16 cellular contexts compared by ENCODE assay signal in genomic region chr3:47849186-47850061, GRCh38. TPM values are rescaled to one million over a fixed set of nuclear protein-coding genes. Genes with fewer than 3 reads are reported as not detected.
DNase-seq lines count a peak whose midpoint lies in the region; ATAC-seq and TF ChIP-seq lines count a peak whose summit lies in the region.
"Had no signal": no experiment of that assay in that cellular context is flagged by ENCODE, and none has a peak within 500 bp of the region (broad histone marks: within the 10 kb centered on the region; RNA-seq: fewer than 3 reads in every experiment).

No MANE protein-coding gene starts in this region.

- H3K4me3 Mint-ChIP-seq in activated T-cell treated with anti-CD3 and anti-CD28 coated beads, Interleukin-2, amount 50 U/mL, for 24 hours: no peak overlapping the region
- H3K4me3 Mint-ChIP-seq in activated T-cell treated with anti-CD3 and anti-CD28 coated beads, Interleukin-2, amount 50 U/mL, for 72 hours: no peak overlapping the region
- no peak overlapping the region for H3K4me3 Mint-ChIP-seq in CD4-positive, alpha-beta T cell
- H3K4me3 Mint-ChIP-seq: CD8-positive, alpha-beta memory T cell; nephron had no signal

- H3K4me1 ChIP-seq in left lung: no peaks in the 10 kb centered on the region
- no peaks in the 10 kb centered on the region for H3K4me1 ChIP-seq in spleen
- H3K4me1 ChIP-seq: HAP-1, transverse colon had no signal

- no peak for DNase-seq in activated T-cell treated with anti-CD3 and anti-CD28 coated beads, Interleukin-2, amount 50 U/mL, for 24 hours
- DNase-seq in activated T-cell treated with anti-CD3 and anti-CD28 coated beads, Interleukin-2, amount 50 U/mL, for 72 hours: no peak
- DNase-seq in left lung (peak in 1 of 2 donors; percentile 77), spleen (peak; percentile 70), omental fat pad (ENCODE audit: low spot score) (no peak), NCI-H1436 (lab: John Stamatoyannopoulos, UW) (no peak)
- no peak for DNase-seq in CD4-positive, alpha-beta T cell
- DNase-seq: activated CD4-positive, CD25-positive, alpha-beta regulatory T cell treated with anti-CD3 and anti-CD28 coated beads, Interleukin-2, amount 50 U/mL, for 72 hours; activated naive CD4-positive, alpha-beta T cell treated with Interleukin-2 at 50 U/mL for 16 hours; CD8-positive, alpha-beta memory T cell; stimulated activated CD4-positive, alpha-beta T cell treated with anti-CD3 and anti-CD28 coated beads, Interleukin-4, amount 100 ng/mL, for 24 hours; T-helper 2 cell; transverse colon had no signal

- no peaks in the 10 kb centered on the region for H3K9me3 Mint-ChIP-seq in activated T-cell treated with anti-CD3 and anti-CD28 coated beads, Interleukin-2, amount 50 U/mL, for 24 hours
- no peaks in the 10 kb centered on the region for H3K9me3 Mint-ChIP-seq in activated T-cell treated with anti-CD3 and anti-CD28 coated beads, Interleukin-2, amount 50 U/mL, for 72 hours
- H3K9me3 Mint-ChIP-seq in CD4-positive, alpha-beta T cell: no peaks in the 10 kb centered on the region
- H3K9me3 Mint-ChIP-seq: CD8-positive, alpha-beta memory T cell; nephron had no signal

- intact Hi-C loops in left lung (cut with DNase I): loop anchor here in 1 of 2 donors (10.0 kb wide), 1 partner anchor 305 kb away; no protein-coding TSS in a partner anchor
- intact Hi-C loops in spleen (cut with DNase I; ENCODE audit: low total_unique reads): no loop called here
- intact Hi-C loops in CD4-positive, alpha-beta T cell (cut with DNase I, micrococcal nuclease): no loop called here

- 92 to 94% (median 93%) methylated on average over 20 to 42 of the region's 42 CpGs for WGBS in spleen, 5 donors

- no peak for TF ChIP-seq POLR2A in spleen (IDR thresholded peaks at IDR 0.05)

- no peaks in the 10 kb centered on the region for H3K9me3 ChIP-seq in left lung
- no peaks in the 10 kb centered on the region for H3K9me3 ChIP-seq in spleen
- no peaks in the 10 kb centered on the region for H3K9me3 ChIP-seq in CD4-positive, alpha-beta T cell (ENCODE audit: control insufficient read depth, low read length)
- H3K9me3 ChIP-seq: HAP-1, transverse colon had no signal

- H3K27ac ChIP-seq in VCaP (peak overlapping the region; percentile 27; the same call in 1 of the 2 replicates), left lung (no peak overlapping the region), spleen (no peak overlapping the region)
- H3K27ac ChIP-seq in CD4-positive, alpha-beta T cell (ENCODE audit: low read depth, low read length): no peak overlapping the region
- H3K27ac ChIP-seq: transverse colon had no signal

- H3K4me1 Mint-ChIP-seq in activated T-cell treated with anti-CD3 and anti-CD28 coated beads, Interleukin-2, amount 50 U/mL, for 24 hours (ENCODE audit: low read depth): no peaks in the 10 kb centered on the region
- H3K4me1 Mint-ChIP-seq in activated T-cell treated with anti-CD3 and anti-CD28 coated beads, Interleukin-2, amount 50 U/mL, for 72 hours (ENCODE audit: low read depth): no peaks in the 10 kb centered on the region
- H3K4me1 Mint-ChIP-seq in CD4-positive, alpha-beta T cell (ENCODE audit: low read depth): no peaks in the 10 kb centered on the region
- H3K4me1 Mint-ChIP-seq: CD8-positive, alpha-beta memory T cell; nephron had no signal

- no peak overlapping the region for H3K4me3 ChIP-seq in left lung
- H3K4me3 ChIP-seq in spleen: no peak overlapping the region
- H3K4me3 ChIP-seq: HAP-1, transverse colon had no signal

- no peaks in the 10 kb centered on the region for H3K27me3 Mint-ChIP-seq in activated T-cell treated with anti-CD3 and anti-CD28 coated beads, Interleukin-2, amount 50 U/mL, for 24 hours
- no peaks in the 10 kb centered on the region for H3K27me3 Mint-ChIP-seq in activated T-cell treated with anti-CD3 and anti-CD28 coated beads, Interleukin-2, amount 50 U/mL, for 72 hours (ENCODE audit: low read depth)
- H3K27me3 Mint-ChIP-seq in CD4-positive, alpha-beta T cell: no peaks in the 10 kb centered on the region
- H3K27me3 Mint-ChIP-seq: CD8-positive, alpha-beta memory T cell had no signal

- ATAC-seq in activated T-cell treated with anti-CD3 and anti-CD28 coated beads, Interleukin-2, amount 50 U/mL, for 72 hours (replicated peaks in 1 of 2): no peak
- peak; percentile 2 for ATAC-seq in left lung
- no peak for ATAC-seq in CD4-positive, alpha-beta T cell (ENCODE audit: poor library complexity)
- ATAC-seq in omental fat pad (ENCODE audit: low FRiP score): no peak

- H3K27me3 ChIP-seq in left lung (no peaks in the 10 kb centered on the region), spleen (replicated peaks in 1 of 7) (no peaks in the 10 kb centered on the region)
- H3K27me3 ChIP-seq in CD4-positive, alpha-beta T cell (ENCODE audit: control insufficient read depth, insufficient read depth, low read length): no peaks in the 10 kb centered on the region
- H3K27me3 ChIP-seq: transverse colon had no signal

- peaks cover 0 to 100% of the 10 kb centered on the region in 2 donors for H3K36me3 ChIP-seq in left lung
- H3K36me3 ChIP-seq in spleen: peaks cover 3 to 100% (median 96%) of the 10 kb centered on the region in 6 donors

- TF ChIP-seq CTCF in VCaP (conservative IDR thresholded peaks at IDR 0.05) (no peak), left lung (IDR thresholded peaks at IDR 0.05) (no peak), spleen (IDR thresholded peaks at IDR 0.05 in 8 of 11, conservative IDR thresholded peaks at IDR 0.05 in 3 of 11) (no peak), omental fat pad (IDR thresholded peaks at IDR 0.05) (no peak)
- no peak for TF ChIP-seq CTCF in CD4-positive, alpha-beta T cell (IDR thresholded peaks at IDR 0.05)

- CTCF ChIA-PET in CD4-positive, alpha-beta T cell (lab: Charles Lee): no interaction called here

- POLR2A ChIA-PET in CD4-positive, alpha-beta T cell (lab: Charles Lee): no interaction called here

- peak overlapping the region; percentile 75 for H3K27ac Mint-ChIP-seq in activated T-cell treated with anti-CD3 and anti-CD28 coated beads, Interleukin-2, amount 50 U/mL, for 24 hours
- H3K27ac Mint-ChIP-seq in activated T-cell treated with anti-CD3 and anti-CD28 coated beads, Interleukin-2, amount 50 U/mL, for 72 hours: no peak overlapping the region
- no peak overlapping the region for H3K27ac Mint-ChIP-seq in CD4-positive, alpha-beta T cell

- H3K36me3 Mint-ChIP-seq in activated T-cell treated with anti-CD3 and anti-CD28 coated beads, Interleukin-2, amount 50 U/mL, for 24 hours (ENCODE audit: low read depth): peaks cover 94% of the 10 kb centered on the region
- peaks cover 0 to 2% of the 10 kb centered on the region in 2 donors for H3K36me3 Mint-ChIP-seq in activated T-cell treated with anti-CD3 and anti-CD28 coated beads, Interleukin-2, amount 50 U/mL, for 72 hours (ENCODE audit: insufficient read depth in 2 of 2)
- H3K36me3 Mint-ChIP-seq in CD4-positive, alpha-beta T cell (ENCODE audit: low read depth): peaks cover 70% of the 10 kb centered on the region

RNA-seq across cellular contexts. Expression of gene DHX30, which starts 46.5 kb away (rescaled TPM):
- total RNA-seq in activated T-cell treated with anti-CD3 and anti-CD28 coated beads, Interleukin-2, amount 50 U/mL, for 72 hours: 10 to 100 TPM; 71.1 to 82.8 TPM
- 10 to 100 TPM; 52.0 to 59.8 TPM for total RNA-seq in left lung
- 10 to 100 TPM; 50.5 to 73.5 (median 65.8) TPM for total RNA-seq in spleen
- 10 to 100 TPM; 31.9 to 52.5 (median 44.4) TPM for polyA plus RNA-seq in spleen
- 10 to 100 TPM; 75.1 to 75.6 TPM for total RNA-seq in CD4-positive, alpha-beta T cell
- 10 to 100 TPM; 43.4 to 91.7 (median 51.5) TPM for total RNA-seq in omental fat pad
